Comparison of ENCODE assay signal across 1 cellular context in the genomic region with DNA sequence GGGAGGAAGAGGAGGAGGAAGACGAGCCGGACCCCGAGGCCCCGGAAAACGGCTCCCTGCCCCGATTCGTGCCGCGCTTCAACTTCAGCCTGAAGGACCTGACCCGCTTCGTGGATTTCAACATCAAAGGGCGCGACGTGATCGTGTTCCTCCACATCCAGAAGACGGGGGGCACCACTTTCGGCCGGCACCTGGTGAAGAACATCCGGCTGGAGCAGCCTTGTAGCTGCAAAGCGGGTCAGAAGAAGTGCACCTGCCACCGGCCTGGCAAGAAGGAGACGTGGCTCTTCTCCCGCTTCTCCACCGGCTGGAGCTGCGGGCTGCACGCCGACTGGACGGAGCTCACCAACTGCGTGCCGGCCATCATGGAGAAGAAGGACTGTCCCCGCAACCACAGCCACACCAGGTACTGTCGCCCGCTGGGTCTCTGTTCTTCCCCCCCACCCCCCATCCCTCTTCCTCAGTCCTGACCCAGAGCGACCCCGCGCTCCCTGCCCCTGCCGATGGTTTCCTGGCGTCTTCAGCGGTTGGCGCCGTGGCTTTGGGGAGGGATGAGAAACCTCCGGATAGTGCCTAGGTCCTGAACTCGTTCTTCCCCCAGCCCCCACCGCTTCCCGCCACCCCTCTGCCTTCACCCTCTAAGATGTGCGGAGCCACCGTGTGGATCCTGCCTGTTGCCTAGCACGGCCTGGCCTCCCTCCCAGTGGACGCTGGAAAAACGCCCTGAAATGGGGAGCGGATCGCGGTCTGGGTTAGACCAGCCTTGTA.
TF ChIP-seq lines count a peak whose summit lies in the region.

No MANE protein-coding gene starts in this region.

TF ChIP-seq in SK-N-SH, 30 proteins besides CTCF, POLR2A, EP300 and RAD21 (continued from another document):
- TF ChIP-seq, protein P1, sequence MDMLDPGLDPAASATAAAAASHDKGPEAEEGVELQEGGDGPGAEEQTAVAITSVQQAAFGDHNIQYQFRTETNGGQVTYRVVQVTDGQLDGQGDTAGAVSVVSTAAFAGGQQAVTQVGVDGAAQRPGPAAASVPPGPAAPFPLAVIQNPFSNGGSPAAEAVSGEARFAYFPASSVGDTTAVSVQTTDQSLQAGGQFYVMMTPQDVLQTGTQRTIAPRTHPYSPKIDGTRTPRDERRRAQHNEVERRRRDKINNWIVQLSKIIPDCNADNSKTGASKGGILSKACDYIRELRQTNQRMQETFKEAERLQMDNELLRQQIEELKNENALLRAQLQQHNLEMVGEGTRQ (IDR thresholded peaks at IDR 0.05; ENCODE audit: borderline replicate concordance, low read depth, low read length) = no peak
- no peak for TF ChIP-seq MEF2A (IDR thresholded peaks at IDR 0.05; ENCODE audit: borderline replicate concordance, low read depth)
- no peak for TF ChIP-seq CHD2 (IDR thresholded peaks at IDR 0.05; ENCODE audit: low read length, partially characterized antibody)
- TF ChIP-seq POLR2AphosphoS5 (IDR thresholded peaks at IDR 0.05; ENCODE audit: low read depth, low read length) = no peak
- TF ChIP-seq TEAD4 (IDR thresholded peaks at IDR 0.05; ENCODE audit: borderline replicate concordance, insufficient read depth) = no peak
- no peak for TF ChIP-seq NRF1 (IDR thresholded peaks at IDR 0.05; ENCODE audit: low read depth, low read length)
- TF ChIP-seq FOXJ3 (CRISPR knock-in tag; IDR thresholded peaks at IDR 0.05) = no peak
- TF ChIP-seq RXRA (IDR thresholded peaks at IDR 0.05; ENCODE audit: borderline replicate concordance, low read depth) = no peak
- TF ChIP-seq, protein P2, sequence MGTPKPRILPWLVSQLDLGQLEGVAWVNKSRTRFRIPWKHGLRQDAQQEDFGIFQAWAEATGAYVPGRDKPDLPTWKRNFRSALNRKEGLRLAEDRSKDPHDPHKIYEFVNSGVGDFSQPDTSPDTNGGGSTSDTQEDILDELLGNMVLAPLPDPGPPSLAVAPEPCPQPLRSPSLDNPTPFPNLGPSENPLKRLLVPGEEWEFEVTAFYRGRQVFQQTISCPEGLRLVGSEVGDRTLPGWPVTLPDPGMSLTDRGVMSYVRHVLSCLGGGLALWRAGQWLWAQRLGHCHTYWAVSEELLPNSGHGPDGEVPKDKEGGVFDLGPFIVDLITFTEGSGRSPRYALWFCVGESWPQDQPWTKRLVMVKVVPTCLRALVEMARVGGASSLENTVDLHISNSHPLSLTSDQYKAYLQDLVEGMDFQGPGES (IDR thresholded peaks at IDR 0.05; ENCODE audit: low read depth, low read length) = no peak
